In genomic region chr9:127980706-127981558, GRCh38 we compare ENCODE assay signal across 8 cellular contexts. TPM values are rescaled to one million over a fixed set of nuclear protein-coding genes. Genes with fewer than 3 reads are reported as not detected.
A peak's percentile ranks its signal among the peaks of the same experiment; 100 is the strongest.
DNase-seq lines count a peak whose midpoint lies in the region; ATAC-seq and TF ChIP-seq lines count a peak whose summit lies in the region.

EEIG1 (minus strand) TSS chr9:127980989; CDS start chr9:127980137, 852 bp downstream.

- TF ChIP-seq POLR2A in GM15510 (IDR thresholded peaks at IDR 0.05; ENCODE audit: borderline replicate concordance, extremely low read depth, insufficient read length), result peak; percentile 82

- H3K4me1 Mint-ChIP-seq in T-helper 1 cell treated with Interleukin-12 subunit alpha and Interleukin-12 subunit beta and Interleukin-4 antibody, amounts not matched to agents 30 μg/mL and 1 μg/mL, for 36 hours (ENCODE audit: low read depth), result peaks cover 48% of the 10 kb centered on the region
- H3K4me1 Mint-ChIP-seq in progenitor cell of endocrine pancreas (ENCODE audit: low read depth), result peaks cover 42% of the 10 kb centered on the region

- intact Hi-C loops in left cardiac atrium (cut with DNase I), result no loop called here
- intact Hi-C loops in upper lobe of right lung (cut with DNase I), result no loop called here

- H3K9me3 Mint-ChIP-seq in T-helper 1 cell treated with Interleukin-12 subunit alpha and Interleukin-12 subunit beta and Interleukin-4 antibody, amounts not matched to agents 30 μg/mL and 1 μg/mL, for 36 hours, result no peaks in the 10 kb centered on the region
- no peaks in the 10 kb centered on the region for H3K9me3 Mint-ChIP-seq in progenitor cell of endocrine pancreas (ENCODE audit: low read depth)

- H3K36me3 Mint-ChIP-seq in T-helper 1 cell treated with Interleukin-12 subunit alpha and Interleukin-12 subunit beta and Interleukin-4 antibody, amounts not matched to agents 30 μg/mL and 1 μg/mL, for 36 hours (ENCODE audit: low read depth), result peaks cover 20% of the 10 kb centered on the region
- no peaks in the 10 kb centered on the region for H3K36me3 Mint-ChIP-seq in progenitor cell of endocrine pancreas (ENCODE audit: insufficient read depth)

- DNase-seq in NCI-H1694 (lab: John Stamatoyannopoulos, UW) (peak; percentile 38), amniotic epithelial cell (ENCODE audit: low read depth) (peak; percentile 78), left cardiac atrium (peak; percentile 96), progenitor cell of endocrine pancreas (ENCODE audit: low spot score, unreplicated experiment) (peak; percentile 97), upper lobe of right lung (peak; percentile 99)

- no peaks in the 10 kb centered on the region for H3K27me3 Mint-ChIP-seq in T-helper 1 cell treated with Interleukin-12 subunit alpha and Interleukin-12 subunit beta and Interleukin-4 antibody, amounts not matched to agents 30 μg/mL and 1 μg/mL, for 36 hours (ENCODE audit: low read depth)
- H3K27me3 Mint-ChIP-seq in progenitor cell of endocrine pancreas, result no peaks in the 10 kb centered on the region

- peak within 1 kb of the TSS; percentile 90 for H3K4me3 Mint-ChIP-seq in T-helper 1 cell treated with Interleukin-12 subunit alpha and Interleukin-12 subunit beta and Interleukin-4 antibody, amounts not matched to agents 30 μg/mL and 1 μg/mL, for 36 hours
- H3K4me3 Mint-ChIP-seq in progenitor cell of endocrine pancreas (ENCODE audit: low read depth), result peak within 1 kb of the TSS; percentile 93

- TF ChIP-seq CTCF in progenitor cell of endocrine pancreas (IDR thresholded peaks at IDR 0.05; ENCODE audit: unreplicated experiment) (no peak), upper lobe of right lung (IDR thresholded peaks at IDR 0.05) (no peak)

- H3K27me3 ChIP-seq in upper lobe of right lung, result no peaks in the 10 kb centered on the region

- peak within 1 kb of the TSS; percentile 90 for H3K27ac Mint-ChIP-seq in T-helper 1 cell treated with Interleukin-12 subunit alpha and Interleukin-12 subunit beta and Interleukin-4 antibody, amounts not matched to agents 30 μg/mL and 1 μg/mL, for 36 hours
- peak within 1 kb of the TSS; percentile 100 for H3K27ac Mint-ChIP-seq in progenitor cell of endocrine pancreas

- no peaks in the 10 kb centered on the region for H3K36me3 ChIP-seq in upper lobe of right lung

- peak; percentile 67 for ATAC-seq in HG02870 (IDR thresholded peaks at IDR 0.05; ENCODE audit: unreplicated experiment)
- peak; percentile 94 to 95 for ATAC-seq in left cardiac atrium
- ATAC-seq in upper lobe of right lung, result peak; percentile 93

- peaks cover 43% of the 10 kb centered on the region for H3K4me1 ChIP-seq in upper lobe of right lung

- peak within 1 kb of the TSS; percentile 81 for H3K27ac ChIP-seq in upper lobe of right lung

- no peaks in the 10 kb centered on the region for H3K9me3 ChIP-seq in upper lobe of right lung

- peak within 1 kb of the TSS; percentile 81 for H3K4me3 ChIP-seq in upper lobe of right lung

RNA-seq across cellular contexts. Expression of gene EEIG1, which starts in this region (rescaled TPM):
- 10 to 100 TPM; 24.9 to 27.3 TPM for total RNA-seq in left cardiac atrium
- 48.2 and 54.1 TPM in 2 replicates for total RNA-seq in progenitor cell of endocrine pancreas
- 44.7 TPM for total RNA-seq in upper lobe of right lung

Comparison
In these comparisons a context has a peak if more than half of its experiments do, and no peak if none do; other contexts are left out.
1. Peak in every context shown above with its lines: DNase-seq, ATAC-seq, H3K4me3 ChIP-seq and H3K27ac ChIP-seq.
2. DNase-seq: peak in every context shown above with its lines; median percentile 99 in upper lobe of right lung; 97 in progenitor cell of endocrine pancreas; 96 in left cardiac atrium; 78 in amniotic epithelial cell; 38 in NCI-H1694.